6 cellular contexts compared by ENCODE assay signal in the genomic region with DNA sequence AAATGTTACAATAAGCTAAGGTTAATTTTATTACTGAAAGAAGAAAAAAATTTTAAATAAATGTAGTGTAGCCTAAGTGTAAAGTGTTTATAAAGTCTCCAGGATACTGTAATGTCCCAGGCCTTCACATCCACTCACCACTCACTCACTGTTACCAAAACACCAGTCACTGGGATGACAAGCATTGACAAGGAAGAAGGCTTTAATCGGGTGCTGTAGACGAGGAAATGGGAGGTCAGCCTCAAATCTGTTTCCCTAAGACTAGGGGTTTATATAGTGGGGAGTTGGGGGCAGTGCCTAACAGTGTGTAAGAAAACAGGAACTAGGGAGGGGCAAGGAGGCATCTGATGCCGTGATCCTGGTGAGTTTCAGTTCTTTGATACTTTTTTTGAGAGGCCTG.
"Had no signal": no experiment of that assay in that cellular context is flagged by ENCODE, and none has a peak within 500 bp of the region (broad histone marks: within the 10 kb centered on the region; RNA-seq: fewer than 3 reads in every experiment).

No MANE protein-coding gene starts in this region.

- H2AFZ ChIP-seq: GM23338 had no signal

- FAIRE-seq: H1, H54 had no signal

- ATAC-seq: GM23338 had no signal

- DNase-seq: H9, HCEC 1CT, KG1 had no signal

- H3K4me3 ChIP-seq: GM23338 had no signal

- H3K4me2 ChIP-seq: GM23338 had no signal
